Comparison of ENCODE assay signal across 1 cellular context in genomic region chr2:122186761-122187222, GRCh38.
TF ChIP-seq lines count a peak whose summit lies in the region.

No MANE protein-coding gene starts in this region.

TF ChIP-seq in K562, 482 proteins besides CTCF, POLR2A, EP300 and RAD21 (continued from another document and continues in another):
- no peak for TF ChIP-seq ZNF143 (CRISPR knock-in tag; IDR thresholded peaks at IDR 0.05)
- no peak for TF ChIP-seq ZNF830 (CRISPR knock-in tag; IDR thresholded peaks at IDR 0.05)
- TF ChIP-seq SUPT5H (IDR thresholded peaks at IDR 0.05), result no peak
- TF ChIP-seq SAFB2 (IDR thresholded peaks at IDR 0.05; ENCODE audit: borderline replicate concordance, low read depth, low read length, severe bottlenecking), result no peak
- no peak for TF ChIP-seq ZBTB40 (IDR thresholded peaks at IDR 0.05)
- TF ChIP-seq ZBTB40 (CRISPR knock-in tag; IDR thresholded peaks at IDR 0.05), result no peak
- TF ChIP-seq BRCA1 (IDR thresholded peaks at IDR 0.05), result no peak
- TF ChIP-seq BRCA1 (CRISPR knock-in tag; IDR thresholded peaks at IDR 0.05), result no peak
- TF ChIP-seq TEAD4 (IDR thresholded peaks at IDR 0.05; ENCODE audit: low read length), result peak; percentile 89
- no peak for TF ChIP-seq TEAD4 (CRISPR knock-in tag; IDR thresholded peaks at IDR 0.05; ENCODE audit: borderline replicate concordance)
- no peak for TF ChIP-seq JUND (IDR thresholded peaks at IDR 0.05; ENCODE audit: borderline replicate concordance, low read depth, low read length)
- no peak for TF ChIP-seq JUND (tag; IDR thresholded peaks at IDR 0.05; ENCODE audit: borderline replicate concordance, low read depth, low read length)
- peak; percentile 67 for TF ChIP-seq TAL1 (IDR thresholded peaks at IDR 0.05)
- no peak for TF ChIP-seq TSC22D4 (tag; IDR thresholded peaks at IDR 0.05)
- no peak for TF ChIP-seq MLX (CRISPR knock-in tag; conservative IDR thresholded peaks at IDR 0.05)
- TF ChIP-seq GATA2 (CRISPR knock-in tag; IDR thresholded peaks at IDR 0.05), result peak; percentile 36; the same call in 1 of the 2 replicates
- peak; percentile 5 for TF ChIP-seq MEIS2 (IDR thresholded peaks at IDR 0.05; ENCODE audit: partially characterized antibody)
- TF ChIP-seq MXI1 (IDR thresholded peaks at IDR 0.05; ENCODE audit: low read depth, low read length), result no peak
- TF ChIP-seq CBFA2T3 (IDR thresholded peaks at IDR 0.05), result peak; percentile 61; the same call in 1 of the 2 replicates
- TF ChIP-seq CBFA2T2 (conservative IDR thresholded peaks at IDR 0.05), result 0 out of 2 replicates have a peak, but pooled peaks have one; percentile 25
- TF ChIP-seq SIRT6 (IDR thresholded peaks at IDR 0.05; ENCODE audit: low read depth, low read length), result no peak
- peak; percentile 54; the same call in 1 of the 2 replicates for TF ChIP-seq PML (IDR thresholded peaks at IDR 0.05; ENCODE audit: low read length)
- TF ChIP-seq MTA1 (IDR thresholded peaks at IDR 0.05; ENCODE audit: borderline replicate concordance), result no peak
- no peak for TF ChIP-seq ZNF75A (CRISPR knock-in tag; IDR thresholded peaks at IDR 0.05)
- 0 out of 4 replicates have a peak, but pooled peaks of 1 of the 2 experiments have one; percentile 21 for TF ChIP-seq MAZ (CRISPR knock-in tag; conservative IDR thresholded peaks at IDR 0.05 in 1 of 2, IDR thresholded peaks at IDR 0.05 in 1 of 2)
- no peak for TF ChIP-seq FOXJ3 (CRISPR knock-in tag; IDR thresholded peaks at IDR 0.05)
- TF ChIP-seq EZH2 (IDR thresholded peaks at IDR 0.05; ENCODE audit: borderline replicate concordance, low read depth, low read length), result no peak
- TF ChIP-seq TEAD1 (CRISPR knock-in tag; IDR thresholded peaks at IDR 0.05), result peak in 1 of 2 experiments; percentile 15; a peak in 1 of 4 replicates
- TF ChIP-seq ARID1B (IDR thresholded peaks at IDR 0.05), result peak; percentile 79
- no peak for TF ChIP-seq PTRF (tag; IDR thresholded peaks at IDR 0.05)
- TF ChIP-seq HES1 (IDR thresholded peaks at IDR 0.05; ENCODE audit: low read depth), result peak; percentile 74
- peak; percentile 71 for TF ChIP-seq KLF16 (IDR thresholded peaks at IDR 0.05)
- no peak for TF ChIP-seq PRDM10 (IDR thresholded peaks at IDR 0.05; ENCODE audit: partially characterized antibody)
- TF ChIP-seq ETV6 (IDR thresholded peaks at IDR 0.05; ENCODE audit: borderline replicate concordance in 1 of 2, low read depth in 2 of 2, low read length in 1 of 2), result peak in 1 of 2 experiments; percentile 47; a peak in 1 of 4 replicates
- TF ChIP-seq ETV6 (CRISPR knock-in tag; IDR thresholded peaks at IDR 0.05; ENCODE audit: borderline replicate concordance), result no peak
- TF ChIP-seq MTA2 (IDR thresholded peaks at IDR 0.05; ENCODE audit: low read depth), result 0 out of 2 replicates have a peak, but pooled peaks have one; percentile 22
- no peak for TF ChIP-seq THRB (CRISPR knock-in tag; conservative IDR thresholded peaks at IDR 0.05)
- 0 out of 2 replicates have a peak, but pooled peaks have one; percentile 23 for TF ChIP-seq GABPA (tag; conservative IDR thresholded peaks at IDR 0.05; ENCODE audit: low read depth)
- no peak for TF ChIP-seq E2F8 (IDR thresholded peaks at IDR 0.05; ENCODE audit: low read depth, partially characterized antibody)
